In genomic region chr20:62608218-62608565, GRCh38 we compare ENCODE assay signal across 2 cellular contexts.
TF ChIP-seq lines count a peak whose summit lies in the region.

No MANE protein-coding gene starts in this region.

TF ChIP-seq in H1, 55 proteins besides CTCF, POLR2A, EP300 and RAD21:
- TF ChIP-seq PHF8 (conservative IDR thresholded peaks at IDR 0.05; ENCODE audit: low read depth, low read length), result no peak
- TF ChIP-seq GABPA (IDR thresholded peaks at IDR 0.05; ENCODE audit: borderline replicate concordance, insufficient read depth, low read length), result no peak
- TF ChIP-seq TAF1 (IDR thresholded peaks at IDR 0.05; ENCODE audit: low read depth, low read length), result no peak
- no peak for TF ChIP-seq SP4 (IDR thresholded peaks at IDR 0.05; ENCODE audit: low read length)
- no peak for TF ChIP-seq SRF (IDR thresholded peaks at IDR 0.05; ENCODE audit: low read depth, low read length)
- no peak for TF ChIP-seq SAP30 (IDR thresholded peaks at IDR 0.05; ENCODE audit: insufficient read depth, insufficient replicate concordance, low read length)
- TF ChIP-seq KDM4A (IDR thresholded peaks at IDR 0.05; ENCODE audit: low read depth, low read length, severe bottlenecking), result no peak
- TF ChIP-seq GTF2F1 (IDR thresholded peaks at IDR 0.05; ENCODE audit: borderline replicate concordance, low read depth, low read length), result no peak
- no peak for TF ChIP-seq CHD2 (IDR thresholded peaks at IDR 0.05; ENCODE audit: low read length)
- no peak for TF ChIP-seq ATF3 (IDR thresholded peaks at IDR 0.05; ENCODE audit: insufficient read depth, low read depth, low read length)
- TF ChIP-seq SP2 (IDR thresholded peaks at IDR 0.05; ENCODE audit: low read length), result no peak
- no peak for TF ChIP-seq RBBP5 (IDR thresholded peaks at IDR 0.05; ENCODE audit: borderline replicate concordance, low read depth, low read length)
- TF ChIP-seq ASH2L (IDR thresholded peaks at IDR 0.05; ENCODE audit: low read length), result no peak
- TF ChIP-seq SUZ12 (IDR thresholded peaks at IDR 0.05; ENCODE audit: low read length), result no peak
- TF ChIP-seq CHD7 (IDR thresholded peaks at IDR 0.05; ENCODE audit: insufficient replicate concordance, low read length), result no peak
- no peak for TF ChIP-seq CBX5 (IDR thresholded peaks at IDR 0.05; ENCODE audit: low read depth, low read length)
TF ChIP-seq in H1: peak in this region for 0.

TF ChIP-seq in HEK293T, 16 proteins besides CTCF, POLR2A, EP300 and RAD21:
- TF ChIP-seq HDGF (IDR thresholded peaks at IDR 0.05; ENCODE audit: borderline replicate concordance) (no peak), NFRKB (IDR thresholded peaks at IDR 0.05) (no peak), FOXA1 (IDR thresholded peaks at IDR 0.05) (no peak), TARDBP (IDR thresholded peaks at IDR 0.05) (no peak), ARNT (IDR thresholded peaks at IDR 0.05) (no peak), SP1 (IDR thresholded peaks at IDR 0.05) (no peak), BHLHE40 (IDR thresholded peaks at IDR 0.05; ENCODE audit: borderline replicate concordance) (no peak), LEF1 (IDR thresholded peaks at IDR 0.05; ENCODE audit: borderline replicate concordance) (no peak), PKNOX1 (IDR thresholded peaks at IDR 0.05) (no peak), SUZ12 (IDR thresholded peaks at IDR 0.05) (no peak), FOXK2 (IDR thresholded peaks at IDR 0.05) (no peak), L3MBTL2 (conservative IDR thresholded peaks at IDR 0.05) (no peak), ZNF384 (IDR thresholded peaks at IDR 0.05) (no peak), CTBP1 (IDR thresholded peaks at IDR 0.05; ENCODE audit: borderline replicate concordance) (no peak), ELF4 (IDR thresholded peaks at IDR 0.05) (no peak), FOXM1 (IDR thresholded peaks at IDR 0.05; ENCODE audit: borderline replicate concordance) (no peak)
TF ChIP-seq in HEK293T: peak in this region for 0.
